In the genomic region with DNA sequence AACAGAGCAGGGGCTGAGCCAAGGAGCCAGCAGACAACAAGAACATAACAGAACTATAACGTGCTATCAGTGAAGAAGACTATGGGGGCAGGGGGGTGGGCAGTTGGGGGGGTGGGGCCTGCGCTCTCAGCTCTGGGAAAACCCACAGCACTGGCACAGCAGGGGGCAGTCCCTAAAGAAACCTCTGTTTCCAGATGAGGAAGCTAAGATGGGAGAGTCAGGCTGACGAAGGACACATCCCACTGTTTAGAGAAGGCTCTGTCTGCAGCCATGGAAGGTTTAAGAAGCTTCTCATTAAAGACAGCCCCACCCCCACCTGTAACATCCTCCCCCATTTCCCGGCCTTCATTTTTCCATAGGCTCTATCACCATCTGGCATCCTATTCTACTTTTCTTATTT, we compare ENCODE assay signal across 17 cellular contexts.
"Had no signal": no experiment of that assay in that cellular context is flagged by ENCODE, and none has a peak within 500 bp of the region (broad histone marks: within the 10 kb centered on the region; RNA-seq: fewer than 3 reads in every experiment).

No MANE protein-coding gene starts in this region.

- H3K27me3 ChIP-seq: pancreas, stomach, transverse colon had no signal

- DNase-seq: activated CD4-positive, alpha-beta T cell treated with anti-CD3 and anti-CD28 coated beads for 1 hour; activated CD4-positive, alpha-beta T cell treated with anti-CD3 and anti-CD28 coated beads, Interleukin-2, amount 50 U/mL, for 1 hour; activated CD8-positive, alpha-beta T cell treated with anti-CD3 and anti-CD28 coated beads, Interleukin-2, amount 10 ng/mL, durations not matched to agents 7 days and 5 days; central memory CD4-positive, alpha-beta T cell; effector memory CD4-positive, alpha-beta T cell; foreskin melanocyte; left ventricle myocardium inferior; natural killer cell; pancreas; right cardiac atrium; stimulated activated CD4-positive, alpha-beta T cell treated with anti-CD3 and anti-CD28 coated beads, Interleukin-4, amount 100 ng/mL, for 4 hours; stomach; transverse colon; WERI-Rb-1 had no signal

- H3K36me3 Mint-ChIP-seq: mesothelial cell of epicardium, natural killer cell had no signal

- H3K9me3 Mint-ChIP-seq: activated naive CD4-positive, alpha-beta T cell treated with anti-CD3 and anti-CD28 coated beads, Interleukin-2, amount 50 U/mL, for 72 hours; natural killer cell had no signal

- ATAC-seq: activated CD8-positive, alpha-beta T cell treated with anti-CD3 and anti-CD28 coated beads, Interleukin-2, amount 10 ng/mL, durations not matched to agents 7 days and 5 days; activated naive CD4-positive, alpha-beta T cell treated with anti-CD3 and anti-CD28 coated beads, Interleukin-2, amount 50 U/mL, for 72 hours; natural killer cell; pancreas; right cardiac atrium had no signal

- H3K27ac Mint-ChIP-seq: activated CD8-positive, alpha-beta T cell treated with anti-CD3 and anti-CD28 coated beads, Interleukin-2, amount 10 ng/mL, durations not matched to agents 7 days and 5 days; activated naive CD4-positive, alpha-beta T cell treated with anti-CD3 and anti-CD28 coated beads, Interleukin-2, amount 50 U/mL, for 72 hours; activated T-helper 1 cell treated with anti-CD3 and anti-CD28 coated beads, Interleukin-12 subunit alpha, Interleukin-12 subunit beta, Interleukin-2, Interleukin-4 antibody, amounts not matched to agents 30 ng/mL and 10 ng/mL and 1 ng/mL, durations not matched to agents 14 hours and 24 hours and 36 hours; mesothelial cell of epicardium; natural killer cell had no signal

- H3K4me1 ChIP-seq: pancreas had no signal

- H3K9me3 ChIP-seq: left ventricle myocardium inferior, pancreas, stomach, transverse colon had no signal

- H3K36me3 ChIP-seq: left ventricle myocardium inferior, pancreas, stomach, transverse colon, WERI-Rb-1 had no signal

- H3K4me3 Mint-ChIP-seq: activated CD8-positive, alpha-beta T cell treated with anti-CD3 and anti-CD28 coated beads, Interleukin-2, amount 10 ng/mL, durations not matched to agents 7 days and 5 days; activated T-helper 1 cell treated with anti-CD3 and anti-CD28 coated beads, Interleukin-12 subunit alpha, Interleukin-12 subunit beta, Interleukin-2, Interleukin-4 antibody, amounts not matched to agents 30 ng/mL and 10 ng/mL and 1 ng/mL, durations not matched to agents 14 hours and 24 hours and 36 hours; mesothelial cell of epicardium; natural killer cell had no signal

- H3K27ac ChIP-seq: left ventricle myocardium inferior, pancreas, stomach, transverse colon, WERI-Rb-1 had no signal

- H3K4me3 ChIP-seq: left ventricle myocardium inferior, pancreas, stomach, transverse colon had no signal
